In genomic region chr3:141798455-141798854, GRCh38 we compare ENCODE assay signal across 12 cellular contexts. TPM values are rescaled to one million over a fixed set of nuclear protein-coding genes. Genes with fewer than 3 reads are reported as not detected.
DNase-seq lines count a peak whose midpoint lies in the region; ATAC-seq and TF ChIP-seq lines count a peak whose summit lies in the region.
"Had no signal": no experiment of that assay in that cellular context is flagged by ENCODE, and none has a peak within 500 bp of the region (broad histone marks: within the 10 kb centered on the region; RNA-seq: fewer than 3 reads in every experiment).

No MANE protein-coding gene starts in this region.

- no peak for TF ChIP-seq CTCF in tibial nerve (IDR thresholded peaks at IDR 0.05)
- no peak for TF ChIP-seq CTCF in WTC11 (IDR thresholded peaks at IDR 0.05)

- peaks cover 21 to 25% of the 10 kb centered on the region in 2 donors for H3K4me1 ChIP-seq in muscle layer of duodenum (ENCODE audit: control insufficient read depth in 1 of 2, insufficient read depth in 2 of 2, low read length in 2 of 2)
- H3K4me1 ChIP-seq in tibial nerve = peaks cover 0 to 32% (median 20%) of the 10 kb centered on the region in 4 donors

- no peak overlapping the region for H3K4me3 Mint-ChIP-seq in dendritic cell treated with granulocyte-macrophage colony-stimulating factor and Interleukin-4, amounts not matched to agents 40 ng/mL and 50 ng/mL, for 4 days
- no peak overlapping the region for H3K4me3 Mint-ChIP-seq in WTC11

- TF ChIP-seq EP300 in tibial nerve (IDR thresholded peaks at IDR 0.05) = peak in 1 of 2 donors; percentile 48

- CTCF ChIA-PET in WTC11 (lab: Charles Lee) = interaction anchor here (1.4 to 2.4 kb wide), 3 partner anchors 60 to 153 kb away, joined by 4 to 14 read pairs (median 5); no protein-coding TSS in a partner anchor

- H3K27me3 ChIP-seq in muscle layer of duodenum (ENCODE audit: low read depth, low read length) = no peaks in the 10 kb centered on the region
- H3K27me3 ChIP-seq in tibial nerve = no peaks in the 10 kb centered on the region

- TF ChIP-seq POLR2A in tibial nerve (IDR thresholded peaks at IDR 0.05) = no peak

- no peak for ATAC-seq in WTC11

- peak; percentile 21 for DNase-seq in activated T-cell treated with anti-CD3 and anti-CD28 coated beads, Interleukin-2, amount 50 U/mL, for 1 hour
- no peak for DNase-seq in activated T-cell treated with anti-CD3 and anti-CD28 coated beads, Interleukin-2, amount 50 U/mL, for 48 hours
- DNase-seq in tibial nerve (ENCODE audit: low spot score in 2 of 2) = no peak
- no peak for DNase-seq in WTC11 (ENCODE audit: low spot score)
- no peak for DNase-seq in GM19240 (ENCODE audit: insufficient read length, low spot score)
- no peak for DNase-seq in NCI-H526 treated with DMSO at 0.1 percent for 48 hours (lab: John Stamatoyannopoulos, UW)
- DNase-seq: activated B cell treated with CpG ODN at 0.5 μM for 24 hours; NCI-H1930; stimulated activated CD4-positive, alpha-beta T cell treated with anti-CD3 and anti-CD28 coated beads, Interleukin-4, amount 100 ng/mL, for 1 hour had no signal

- 33 to 40% methylated on average over 11 of the region's 11 CpGs for WGBS in tibial nerve, 2 donors

- intact Hi-C loops in dendritic cell treated with granulocyte-macrophage colony-stimulating factor and Interleukin-4, amounts not matched to agents 40 ng/mL and 50 ng/mL, for 4 days (cut with micrococcal nuclease) = loop anchor here (5.0 kb wide), 2 partner anchors 61 to 64 kb away; partner anchors contain the start of gene RNF7

- POLR2A ChIA-PET in WTC11 (lab: Charles Lee) = interaction anchor here (1.4 kb wide), 1 partner anchor 115 kb away, joined by 7 read pairs; no protein-coding TSS in a partner anchor

- peaks cover 5% of the 10 kb centered on the region for H3K36me3 Mint-ChIP-seq in dendritic cell treated with granulocyte-macrophage colony-stimulating factor and Interleukin-4, amounts not matched to agents 40 ng/mL and 50 ng/mL, for 4 days (ENCODE audit: low read depth)
- H3K36me3 Mint-ChIP-seq in WTC11 = peaks cover 3% of the 10 kb centered on the region
- H3K36me3 Mint-ChIP-seq: type B pancreatic cell had no signal

- peak overlapping the region in 1 of 2 donors; percentile 57 for H3K4me3 ChIP-seq in muscle layer of duodenum (ENCODE audit: low read depth in 1 of 2, low read length in 2 of 2)
- no peak overlapping the region for H3K4me3 ChIP-seq in tibial nerve

- H3K36me3 ChIP-seq in muscle layer of duodenum (ENCODE audit: control insufficient read depth in 1 of 2, insufficient read depth in 2 of 2, low read length in 2 of 2) (no peaks in the 10 kb centered on the region), tibial nerve (no peaks in the 10 kb centered on the region)

- H3K9me3 Mint-ChIP-seq in dendritic cell treated with granulocyte-macrophage colony-stimulating factor and Interleukin-4, amounts not matched to agents 40 ng/mL and 50 ng/mL, for 4 days = no peaks in the 10 kb centered on the region
- H3K9me3 Mint-ChIP-seq in WTC11 = peaks cover 9% of the 10 kb centered on the region
- H3K9me3 Mint-ChIP-seq: activated B cell treated with CpG ODN at 0.5 μM for 24 hours, type B pancreatic cell had no signal

- H3K27ac Mint-ChIP-seq in dendritic cell treated with granulocyte-macrophage colony-stimulating factor and Interleukin-4, amounts not matched to agents 40 ng/mL and 50 ng/mL, for 4 days = peak overlapping the region; percentile 95
- no peak overlapping the region for H3K27ac Mint-ChIP-seq in WTC11

- H3K4me1 Mint-ChIP-seq in dendritic cell treated with granulocyte-macrophage colony-stimulating factor and Interleukin-4, amounts not matched to agents 40 ng/mL and 50 ng/mL, for 4 days (ENCODE audit: low read depth) = peaks cover 35% of the 10 kb centered on the region
- H3K4me1 Mint-ChIP-seq in WTC11 = peaks cover 29% of the 10 kb centered on the region

- H3K27ac ChIP-seq in muscle layer of duodenum (ENCODE audit: low read length) = peak overlapping the region; percentile 79
- H3K27ac ChIP-seq in tibial nerve = peak overlapping the region; percentile 77 to 90 (median 86)

- H3K27me3 Mint-ChIP-seq in dendritic cell treated with granulocyte-macrophage colony-stimulating factor and Interleukin-4, amounts not matched to agents 40 ng/mL and 50 ng/mL, for 4 days = peaks cover 2% of the 10 kb centered on the region
- H3K27me3 Mint-ChIP-seq in WTC11 (ENCODE audit: low read depth) = peaks cover 33% of the 10 kb centered on the region

- H3K9me3 ChIP-seq in muscle layer of duodenum (ENCODE audit: control insufficient read depth in 1 of 2, low read length in 2 of 2) = no peaks in the 10 kb centered on the region
- peaks cover 0 to 4% (median 0%) of the 10 kb centered on the region in 4 donors for H3K9me3 ChIP-seq in tibial nerve

TF ChIP-seq in WTC11, 78 proteins besides CTCF, POLR2A, EP300 and RAD21:
- TF ChIP-seq ZNF396 (CRISPR knock-in tag; IDR thresholded peaks at IDR 0.05; ENCODE audit: borderline replicate concordance) = no peak
- no peak for TF ChIP-seq JAZF1 (CRISPR knock-in tag; IDR thresholded peaks at IDR 0.05)
- TF ChIP-seq, protein P1, sequence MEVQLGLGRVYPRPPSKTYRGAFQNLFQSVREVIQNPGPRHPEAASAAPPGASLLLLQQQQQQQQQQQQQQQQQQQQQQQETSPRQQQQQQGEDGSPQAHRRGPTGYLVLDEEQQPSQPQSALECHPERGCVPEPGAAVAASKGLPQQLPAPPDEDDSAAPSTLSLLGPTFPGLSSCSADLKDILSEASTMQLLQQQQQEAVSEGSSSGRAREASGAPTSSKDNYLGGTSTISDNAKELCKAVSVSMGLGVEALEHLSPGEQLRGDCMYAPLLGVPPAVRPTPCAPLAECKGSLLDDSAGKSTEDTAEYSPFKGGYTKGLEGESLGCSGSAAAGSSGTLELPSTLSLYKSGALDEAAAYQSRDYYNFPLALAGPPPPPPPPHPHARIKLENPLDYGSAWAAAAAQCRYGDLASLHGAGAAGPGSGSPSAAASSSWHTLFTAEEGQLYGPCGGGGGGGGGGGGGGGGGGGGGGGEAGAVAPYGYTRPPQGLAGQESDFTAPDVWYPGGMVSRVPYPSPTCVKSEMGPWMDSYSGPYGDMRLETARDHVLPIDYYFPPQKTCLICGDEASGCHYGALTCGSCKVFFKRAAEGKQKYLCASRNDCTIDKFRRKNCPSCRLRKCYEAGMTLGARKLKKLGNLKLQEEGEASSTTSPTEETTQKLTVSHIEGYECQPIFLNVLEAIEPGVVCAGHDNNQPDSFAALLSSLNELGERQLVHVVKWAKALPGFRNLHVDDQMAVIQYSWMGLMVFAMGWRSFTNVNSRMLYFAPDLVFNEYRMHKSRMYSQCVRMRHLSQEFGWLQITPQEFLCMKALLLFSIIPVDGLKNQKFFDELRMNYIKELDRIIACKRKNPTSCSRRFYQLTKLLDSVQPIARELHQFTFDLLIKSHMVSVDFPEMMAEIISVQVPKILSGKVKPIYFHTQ (CRISPR knock-in tag; IDR thresholded peaks at IDR 0.05) = no peak
- TF ChIP-seq MXD4 (CRISPR knock-in tag; IDR thresholded peaks at IDR 0.05; ENCODE audit: borderline replicate concordance) = no peak
- TF ChIP-seq ZSCAN18 (CRISPR knock-in tag; IDR thresholded peaks at IDR 0.05) = no peak

RNA-seq across cellular contexts. Expression of gene GRK7, which starts 35.2 kb away (rescaled TPM):
- under 1 TPM in 1 of 4 donors, not detected in 3; 0.30 TPM for total RNA-seq in tibial nerve
- not detected in 3 replicates for total RNA-seq in WTC11 (2021)
- total RNA-seq: activated B cell treated with CpG ODN at 0.5 μM for 24 hours had no signal
